13 cellular contexts compared by ENCODE assay signal in the genomic region with DNA sequence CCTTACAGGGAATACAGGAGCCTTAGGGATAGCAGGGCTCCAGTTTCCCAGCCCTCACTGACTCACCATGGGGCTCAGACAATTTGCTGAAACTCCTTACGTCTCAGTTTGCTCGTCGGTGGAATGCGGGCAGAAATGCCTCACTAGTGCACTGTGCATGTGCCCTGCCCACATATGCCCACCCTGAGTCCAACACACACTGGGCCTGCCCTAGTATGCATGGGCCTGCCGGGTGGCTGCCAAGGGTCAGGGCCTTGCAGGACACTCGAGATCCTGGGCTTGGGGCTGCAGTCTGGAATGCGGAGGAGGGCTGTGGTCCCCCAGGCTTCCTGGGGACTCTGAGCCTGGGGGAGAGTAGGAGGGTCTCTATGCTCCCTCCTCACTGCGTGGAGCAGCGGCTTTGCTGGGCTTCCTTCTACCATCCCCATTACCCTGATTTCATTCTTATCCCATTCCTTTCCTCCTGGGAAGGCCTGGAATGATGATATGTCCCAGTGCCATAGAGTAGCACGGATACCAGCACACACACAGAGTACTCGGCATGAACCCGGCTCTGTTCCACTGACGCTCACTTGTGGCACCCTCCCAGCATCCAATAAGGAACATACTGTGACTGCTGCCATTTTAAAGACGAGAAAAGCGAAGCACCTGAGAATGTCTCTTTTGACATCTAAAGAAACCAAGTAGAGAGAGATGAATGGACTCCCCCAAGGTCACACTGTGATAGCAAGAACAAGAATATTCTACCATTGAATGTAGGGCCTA.
A peak's percentile ranks its signal among the peaks of the same experiment; 100 is the strongest.
DNase-seq lines count a peak whose midpoint lies in the region; ATAC-seq and TF ChIP-seq lines count a peak whose summit lies in the region.
"Had no signal": no experiment of that assay in that cellular context is flagged by ENCODE, and none has a peak within 500 bp of the region (broad histone marks: within the 10 kb centered on the region; RNA-seq: fewer than 3 reads in every experiment).

No MANE protein-coding gene starts in this region.

- no peak overlapping the region for H4K12ac ChIP-seq in trophoblast cell (ENCODE audit: low read depth, low read length)

- H4K8ac ChIP-seq in trophoblast cell (ENCODE audit: low read depth, low read length) = no peak overlapping the region

- H3F3A ChIP-seq in PC-9 (ENCODE audit: insufficient read depth, low read depth) = peaks cover 46% of the 10 kb centered on the region

- H3K79me2 ChIP-seq in trophoblast cell (ENCODE audit: control insufficient read depth, insufficient read depth, low read length, poor library complexity) (no peaks in the 10 kb centered on the region), PC-9 (ENCODE audit: low read depth) (no peaks in the 10 kb centered on the region)

- ATAC-seq in GM18867 (IDR thresholded peaks at IDR 0.05; ENCODE audit: unreplicated experiment) = no peak
- ATAC-seq: activated naive CD8-positive, alpha-beta T cell treated with anti-CD3 and anti-CD28 coated beads, Interleukin-2, amount 50 U/mL, for 24 hours; gastrocnemius medialis; psoas muscle; stimulated activated effector memory CD8-positive, alpha-beta T cell treated with anti-CD3 and anti-CD28 coated beads, Interleukin-12 subunit alpha, Interleukin-12 subunit beta, amount 100 ng/mL, for 72 hours had no signal

- H2BK120ac ChIP-seq in trophoblast cell (ENCODE audit: insufficient read depth, low read length, poor library complexity) = no peak overlapping the region

- 83% methylated on average over 15 of the region's 15 CpGs for WGBS in esophagus muscularis mucosa
- no CpG with 5 or more reads among the region's 15 CpGs for WGBS in trophoblast cell (ENCODE audit: extremely low coverage, insufficient coverage, insufficient read length)
- WGBS in esophagus squamous epithelium, 2 donors = 69 to 86% methylated on average over 8 to 10 of the region's 15 CpGs

- H2BK5ac ChIP-seq in trophoblast cell (ENCODE audit: low read depth, low read length, poor library complexity) = no peak overlapping the region

- H3K27me3 ChIP-seq in SJSA1 (replicated peaks) (no peaks in the 10 kb centered on the region), esophagus muscularis mucosa (no peaks in the 10 kb centered on the region), trophoblast cell (ENCODE audit: insufficient read depth, low read length) (no peaks in the 10 kb centered on the region), PC-9 (ENCODE audit: insufficient read depth, low read depth) (no peaks in the 10 kb centered on the region), esophagus squamous epithelium (peaks cover 0 to 7% (median 0%) of the 10 kb centered on the region in 4 donors)
- H3K27me3 ChIP-seq: gastrocnemius medialis had no signal

- no peak overlapping the region for H3K4me2 ChIP-seq in trophoblast cell (ENCODE audit: low read length)
- H3K4me2 ChIP-seq in PC-9 = no peak overlapping the region

- TF ChIP-seq POLR2A in esophagus muscularis mucosa (IDR thresholded peaks at IDR 0.05; ENCODE audit: low read depth) = no peak
- no peak for TF ChIP-seq POLR2A in esophagus squamous epithelium (IDR thresholded peaks at IDR 0.05)

- no peak overlapping the region for H2AK5ac ChIP-seq in trophoblast cell (ENCODE audit: low read length)

- no peaks in the 10 kb centered on the region for H4K20me1 ChIP-seq in PC-9 (ENCODE audit: insufficient read depth)

- H3K4me3 ChIP-seq in SJSA1 (no peak overlapping the region), esophagus muscularis mucosa (no peak overlapping the region), trophoblast cell (ENCODE audit: low read depth, low read length) (no peak overlapping the region), PC-9 (no peak overlapping the region), esophagus squamous epithelium (no peak overlapping the region)
- H3K4me3 ChIP-seq: gastrocnemius medialis, psoas muscle had no signal

- no peak for TF ChIP-seq CTCF in GM10248 (IDR thresholded peaks at IDR 0.05; ENCODE audit: control extremely low read depth, extremely low read depth, low read depth, missing control alignments)
- no peak for TF ChIP-seq CTCF in esophagus muscularis mucosa (IDR thresholded peaks at IDR 0.05)
- TF ChIP-seq CTCF in PC-9 (conservative IDR thresholded peaks at IDR 0.05) = no peak
- TF ChIP-seq CTCF in esophagus squamous epithelium (IDR thresholded peaks at IDR 0.05) = no peak

- H2BK12ac ChIP-seq in trophoblast cell (ENCODE audit: low read length) = no peak overlapping the region

- no TSS peak for BruUV-seq in PC-9 (replicated peaks; lab: Mats Ljungman, UMichigan)

- H3K9ac ChIP-seq in trophoblast cell (ENCODE audit: low read length) = no peak overlapping the region

- intact Hi-C loops in esophagus muscularis mucosa (cut with DNase I) = no loop called here
- intact Hi-C loops in PC-9 (cut with micrococcal nuclease; ENCODE audit: unreplicated experiment) = no loop called here
- intact Hi-C loops in esophagus squamous epithelium (cut with DNase I) = no loop called here

- H2AFZ ChIP-seq in trophoblast cell (ENCODE audit: insufficient read depth, low read length, poor library complexity) = no peak overlapping the region
- H2AFZ ChIP-seq in PC-9 = no peak overlapping the region

- no peak overlapping the region for H3K18ac ChIP-seq in trophoblast cell (ENCODE audit: low read length)

- H3K36me3 ChIP-seq in SJSA1 (no peaks in the 10 kb centered on the region), esophagus muscularis mucosa (no peaks in the 10 kb centered on the region), trophoblast cell (ENCODE audit: control insufficient read depth in 1 of 2, insufficient read depth in 2 of 2, low read length in 2 of 2) (no peaks in the 10 kb centered on the region), PC-9 (ENCODE audit: low read depth) (no peaks in the 10 kb centered on the region), esophagus squamous epithelium (no peaks in the 10 kb centered on the region)
- H3K36me3 ChIP-seq: gastrocnemius medialis had no signal

- TF ChIP-seq EP300 in esophagus muscularis mucosa (IDR thresholded peaks at IDR 0.05) = no peak

- H3K27ac ChIP-seq in SJSA1 (0 out of 2 replicates have a peak overlapping the region, but pooled peaks have one; percentile 14), esophagus muscularis mucosa (replicated peaks in 1 of 4) (no peak overlapping the region), trophoblast cell (ENCODE audit: low read depth, low read length) (no peak overlapping the region), PC-9 (no peak overlapping the region), esophagus squamous epithelium (no peak overlapping the region)
- H3K27ac ChIP-seq: gastrocnemius medialis, psoas muscle had no signal

- DNase-seq in GM10248 (ENCODE audit: extremely low spot score) (peak; percentile 3), SJSA1 (ENCODE audit: low read depth in 1 of 2, low spot score in 2 of 2) (peak in 1 of 2 experiments; percentile 60), esophagus muscularis mucosa (ENCODE audit: extremely low spot score) (peak; percentile 64), trophoblast cell (peak; percentile 75), PC-9 (no peak), 8988T (no peak), esophagus squamous epithelium (lab: John Stamatoyannopoulos, UW) (no peak)
- DNase-seq: activated naive CD8-positive, alpha-beta T cell treated with anti-CD3 and anti-CD28 coated beads, Interleukin-2, amount 50 U/mL, for 24 hours; C1 segment of cervical spinal cord; gastrocnemius medialis; psoas muscle had no signal

- H3K23ac ChIP-seq in trophoblast cell (ENCODE audit: low read length) = no peak overlapping the region

- H3K9me2 ChIP-seq in PC-9 (ENCODE audit: insufficient read depth) = no peaks in the 10 kb centered on the region

- H3K4me1 ChIP-seq in SJSA1 (replicated peaks) (peaks cover 64% of the 10 kb centered on the region), esophagus muscularis mucosa (peaks cover 0 to 10% (median 9%) of the 10 kb centered on the region in 4 donors), trophoblast cell (ENCODE audit: control insufficient read depth in 1 of 2, insufficient read depth in 2 of 2, low read length in 2 of 2) (peaks cover 4 to 9% of the 10 kb centered on the region in 2 experiments), PC-9 (replicated peaks; ENCODE audit: insufficient read depth) (peaks cover 58% of the 10 kb centered on the region), esophagus squamous epithelium (peaks cover 6 to 36% (median 10%) of the 10 kb centered on the region in 3 donors)
- H3K4me1 ChIP-seq: psoas muscle had no signal

- POLR2A ChIA-PET in GM10248 (lab: Yijun Ruan, JAX) (no interaction called here), PC-9 (lab: Charles Lee; ENCODE audit: unreplicated experiment) (no interaction called here)

- no peak overlapping the region for H3K4ac ChIP-seq in trophoblast cell (ENCODE audit: low read depth, low read length)

- CTCF ChIA-PET in GM10248 (lab: Yijun Ruan, JAX) (no interaction called here), PC-9 (lab: Charles Lee) (interaction anchor here (0.6 kb wide), 1 partner anchor 129 kb away, joined by 6 read pairs; no protein-coding TSS in a partner anchor)

- no peak overlapping the region for H3K14ac ChIP-seq in trophoblast cell (ENCODE audit: low read length)

- H4K91ac ChIP-seq in trophoblast cell (ENCODE audit: low read depth, low read length) = no peak overlapping the region

- H3K79me1 ChIP-seq in trophoblast cell (ENCODE audit: low read length) = no peaks in the 10 kb centered on the region

- H3K9me3 ChIP-seq in SJSA1 (replicated peaks) (no peaks in the 10 kb centered on the region), esophagus muscularis mucosa (no peaks in the 10 kb centered on the region), trophoblast cell (ENCODE audit: insufficient read depth, low read depth, low read length) (peaks cover 1% of the 10 kb centered on the region), PC-9 (ENCODE audit: insufficient read depth, low read depth) (no peaks in the 10 kb centered on the region), esophagus squamous epithelium (no peaks in the 10 kb centered on the region)
- H3K9me3 ChIP-seq: gastrocnemius medialis, psoas muscle had no signal

Comparison
In these comparisons a context has a peak if more than half of its experiments do, and no peak if none do; other contexts are left out.
1. DNase-seq: peak in GM10248 (single experiment), esophagus muscularis mucosa (single experiment) and trophoblast cell (2 of 2); none in PC-9 (0 of 2), 8988T (single experiment) and esophagus squamous epithelium (single experiment).